ENCODE assay signal across 15 cellular contexts in genomic region chr12:88503344-88503743, GRCh38.
"Had no signal": no experiment of that assay in that cellular context is flagged by ENCODE, and none has a peak within 500 bp of the region (broad histone marks: within the 10 kb centered on the region; RNA-seq: fewer than 3 reads in every experiment).

No MANE protein-coding gene starts in this region.

- H3K27me3 ChIP-seq: right lobe of liver, testis had no signal

- H3K36me3 ChIP-seq: right lobe of liver had no signal

- DNase-seq: activated CD4-positive, alpha-beta memory T cell treated with anti-CD3 and anti-CD28 coated beads, Interleukin-2, amount 10 ng/mL, durations not matched to agents 7 days and 5 days; activated CD4-positive, alpha-beta T cell treated with anti-CD3 and anti-CD28 coated beads, Interleukin-2, amount 10 ng/mL, durations not matched to agents 24 days and 14 days; activated effector memory CD4-positive, alpha-beta T cell treated with anti-CD3 and anti-CD28 coated beads, Interleukin-2, amount 50 U/mL, for 16 hours; activated naive CD4-positive, alpha-beta T cell treated with anti-CD3 and anti-CD28 coated beads, Interleukin-2, amount 10 ng/mL, durations not matched to agents 7 days and 5 days; activated naive CD8-positive, alpha-beta T cell treated with anti-CD3 and anti-CD28 coated beads, Interleukin-2, amount 50 U/mL, for 24 hours; activated T-cell treated with anti-CD3 and anti-CD28 coated beads for 4 hours; caudate nucleus; effector CD8-positive, alpha-beta T cell; foreskin melanocyte; hypothalamus; nucleus accumbens; right lobe of liver; stimulated activated CD8-positive, alpha-beta memory T cell treated with anti-CD3 and anti-CD28 coated beads, Interleukin-4, amount 100 ng/mL, for 48 hours; stimulated activated naive CD4-positive, alpha-beta T cell; testis had no signal

- H3K4me3 ChIP-seq: right lobe of liver, testis had no signal

- H3K27ac ChIP-seq: right lobe of liver, testis had no signal

- H3K4me1 ChIP-seq: right lobe of liver, testis had no signal
